7 cellular contexts compared by ENCODE assay signal in the genomic region with DNA sequence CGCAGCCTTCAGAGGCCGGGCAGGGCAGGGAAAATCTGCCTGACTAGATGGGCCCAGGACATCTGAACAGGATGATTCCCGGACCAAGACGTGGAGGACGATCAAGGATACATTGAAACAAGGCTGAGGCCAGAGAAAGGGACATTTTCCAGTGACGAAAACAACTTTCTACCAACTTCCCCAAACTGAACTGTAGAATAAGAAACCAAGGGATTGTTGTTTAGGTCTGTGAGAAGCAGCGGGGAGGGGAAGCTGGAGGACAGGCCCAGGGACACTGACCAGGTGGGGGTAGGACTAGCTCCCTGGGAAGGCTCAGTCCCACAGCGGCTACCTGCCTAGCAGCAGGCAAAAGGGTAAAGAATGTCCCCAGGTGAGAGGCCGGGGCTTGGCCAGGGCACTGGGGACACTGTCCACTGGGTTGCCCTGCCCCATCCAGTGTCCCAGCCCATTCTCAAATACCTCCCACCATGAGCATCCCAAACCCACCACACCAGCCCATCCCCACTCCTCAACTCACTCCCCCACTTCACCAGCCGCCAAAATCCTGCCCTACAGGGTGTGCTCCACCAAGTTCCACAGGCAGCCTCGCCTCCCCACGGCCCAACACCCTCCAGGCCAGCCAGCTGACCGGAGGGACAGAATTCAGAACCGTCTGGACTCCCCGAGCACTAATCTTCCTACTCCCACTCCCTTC. TPM values are rescaled to one million over a fixed set of nuclear protein-coding genes. Genes with fewer than 3 reads are reported as not detected.
DNase-seq lines count a peak whose midpoint lies in the region; ATAC-seq and TF ChIP-seq lines count a peak whose summit lies in the region.
"Had no signal": no experiment of that assay in that cellular context is flagged by ENCODE, and none has a peak within 500 bp of the region (broad histone marks: within the 10 kb centered on the region; RNA-seq: fewer than 3 reads in every experiment).

No MANE protein-coding gene starts in this region.

- H3K4me3 Mint-ChIP-seq in activated naive CD8-positive, alpha-beta T cell treated with anti-CD3 and anti-CD28 coated beads for 36 hours: no peak overlapping the region

- DNase-seq in AG09309 (ENCODE audit: low read depth): no peak
- DNase-seq in Peyer's patch: no peak
- DNase-seq in left colon: no peak
- no peak for DNase-seq in activated naive CD8-positive, alpha-beta T cell treated with anti-CD3 and anti-CD28 coated beads for 36 hours
- DNase-seq: NCI-H1436 treated with DMSO at 0.1 percent for 48 hours had no signal

- no peaks in the 10 kb centered on the region for H3K9me3 ChIP-seq in Peyer's patch

- peak; percentile 1 for TF ChIP-seq CTCF in AG09309 (IDR thresholded peaks at IDR 0.05; ENCODE audit: control insufficient read depth, insufficient read depth, low read depth, low read length, missing control alignments)
- TF ChIP-seq CTCF in Peyer's patch (IDR thresholded peaks at IDR 0.05): no peak

- H3K4me1 Mint-ChIP-seq in activated naive CD8-positive, alpha-beta T cell treated with anti-CD3 and anti-CD28 coated beads for 36 hours: peaks cover 33% of the 10 kb centered on the region

- H3K36me3 Mint-ChIP-seq in activated naive CD8-positive, alpha-beta T cell treated with anti-CD3 and anti-CD28 coated beads for 36 hours: peaks cover 8% of the 10 kb centered on the region

- H3K4me1 ChIP-seq in Peyer's patch: peaks cover 5 to 67% (median 23%) of the 10 kb centered on the region in 4 donors

- no peaks in the 10 kb centered on the region for H3K27me3 Mint-ChIP-seq in activated naive CD8-positive, alpha-beta T cell treated with anti-CD3 and anti-CD28 coated beads for 36 hours

- intact Hi-C loops in left colon (cut with DNase I, micrococcal nuclease): no loop called here

- no peak overlapping the region for H3K27ac Mint-ChIP-seq in activated naive CD8-positive, alpha-beta T cell treated with anti-CD3 and anti-CD28 coated beads for 36 hours

- peak overlapping the region; percentile 63 for H3K4me3 ChIP-seq in AG09309 (ENCODE audit: control insufficient read depth, low read depth, low read length)
- peak overlapping the region; percentile 57 to 97 (median 74) for H3K4me3 ChIP-seq in Peyer's patch

- H3K9me3 Mint-ChIP-seq in activated naive CD8-positive, alpha-beta T cell treated with anti-CD3 and anti-CD28 coated beads for 36 hours: no peaks in the 10 kb centered on the region

- H3K27ac ChIP-seq in Peyer's patch: peak overlapping the region; percentile 84 to 100 (median 97)

- peak; percentile 4 for ATAC-seq in left colon
- ATAC-seq in HG03039 (IDR thresholded peaks at IDR 0.05; ENCODE audit: unreplicated experiment): no peak
- ATAC-seq in HG02623 (IDR thresholded peaks at IDR 0.05; ENCODE audit: unreplicated experiment): no peak

- no peak for TF ChIP-seq POLR2A in Peyer's patch (IDR thresholded peaks at IDR 0.05)

- no peaks in the 10 kb centered on the region for H3K36me3 ChIP-seq in Peyer's patch

- H3K27me3 ChIP-seq in Peyer's patch: no peaks in the 10 kb centered on the region

RNA-seq across cellular contexts. Expression of a gene that starts 1.0 kb away (rescaled TPM):
- 100 to 1,000 TPM in 3 of 4 donors, 10 to 100 TPM in 1; 90.8 to 547 (median 393) TPM for total RNA-seq in Peyer's patch
- 100 to 1,000 TPM; 140 to 170 TPM for total RNA-seq in left colon
- total RNA-seq in activated naive CD8-positive, alpha-beta T cell treated with anti-CD3 and anti-CD28 coated beads for 36 hours: 10 to 100 TPM; 44.8 to 49.1 TPM

RNA-seq across cellular contexts. Expression of a gene that starts 30.4 kb away (rescaled TPM):
- total RNA-seq in Peyer's patch (100 to 1,000 TPM; 145 to 543 (median 176) TPM), left colon (100 to 1,000 TPM; 140 to 147 TPM)
- total RNA-seq in activated naive CD8-positive, alpha-beta T cell treated with anti-CD3 and anti-CD28 coated beads for 36 hours: under 1 TPM; 0.10 to 0.52 TPM

RNA-seq across cellular contexts. Expression of a gene that starts 34.5 kb away (rescaled TPM):
- 100 to 1,000 TPM in 3 of 4 donors, 10 to 100 TPM in 1; 93.3 to 275 (median 143) TPM for total RNA-seq in Peyer's patch
- total RNA-seq in left colon: 100 to 1,000 TPM; 289 to 459 TPM
- total RNA-seq in activated naive CD8-positive, alpha-beta T cell treated with anti-CD3 and anti-CD28 coated beads for 36 hours: 1 to 10 TPM; 2.7 to 3.7 TPM

RNA-seq across cellular contexts. Expression of a gene that starts 43.1 kb away (rescaled TPM):
- total RNA-seq in Peyer's patch (100 to 1,000 TPM; 113 to 313 (median 294) TPM), left colon (100 to 1,000 TPM; 120 to 129 TPM)
- total RNA-seq in activated naive CD8-positive, alpha-beta T cell treated with anti-CD3 and anti-CD28 coated beads for 36 hours: 1 to 10 TPM; 1.1 to 1.5 TPM

Comparison
In these comparisons a context has a peak if more than half of its experiments do, and no peak if none do; other contexts are left out.
1. RNA of a gene that starts 30.4 kb away (total RNA-seq): 145 to 543 TPM in Peyer's patch and 140 to 147 TPM in left colon; 0.10 to 0.52 TPM in activated naive CD8-positive, alpha-beta T cell treated with anti-CD3 and anti-CD28 coated beads for 36 hours; every median in the first group is over 10 times any median in the second.
2. RNA of a gene that starts 34.5 kb away (total RNA-seq): 289 to 459 TPM in left colon and 93.3 to 275 TPM in Peyer's patch; 2.7 to 3.7 TPM in activated naive CD8-positive, alpha-beta T cell treated with anti-CD3 and anti-CD28 coated beads for 36 hours; every median in the first group is over 10 times any median in the second.